In genomic region chr17:45948498-45948880, GRCh38 we compare ENCODE assay signal across 12 cellular contexts. TPM values are rescaled to one million over a fixed set of nuclear protein-coding genes. Genes with fewer than 3 reads are reported as not detected.
DNase-seq lines count a peak whose midpoint lies in the region; ATAC-seq, FAIRE-seq and TF ChIP-seq lines count a peak whose summit lies in the region.
"Had no signal": no experiment of that assay in that cellular context is flagged by ENCODE, and none has a peak within 500 bp of the region (broad histone marks: within the 10 kb centered on the region; RNA-seq: fewer than 3 reads in every experiment).

No MANE protein-coding gene starts in this region.

- H3K4me1 ChIP-seq in MM.1S (ENCODE audit: low read length) (0 out of 2 replicates have a peak, but pooled peaks cover 4% of the 10 kb centered on the region), endothelial cell of umbilical vein (ENCODE audit: control insufficient read depth, extremely low read depth, insufficient read depth, low read length) (peaks cover 4% of the 10 kb centered on the region), trophoblast cell (ENCODE audit: control insufficient read depth in 1 of 2, insufficient read depth in 2 of 2, low read length in 2 of 2) (peaks cover 7 to 15% of the 10 kb centered on the region in 2 experiments)
- H3K4me1 ChIP-seq: testis had no signal

- ATAC-seq in HG03442 (IDR thresholded peaks at IDR 0.05; ENCODE audit: unreplicated experiment) = no peak

- intact Hi-C loops in endothelial cell of umbilical vein (cut with micrococcal nuclease) = no loop called here

- H3K27ac ChIP-seq in MM.1S (ENCODE audit: low read length) (no peak overlapping the region), endothelial cell of umbilical vein (ENCODE audit: insufficient read depth, low read depth, low read length) (no peak overlapping the region), trophoblast cell (ENCODE audit: low read depth, low read length) (peak overlapping the region; percentile 85), brain microvascular endothelial cell (no peak overlapping the region)
- H3K27ac ChIP-seq: testis had no signal

- H2AK5ac ChIP-seq in trophoblast cell (ENCODE audit: low read length) = no peak overlapping the region

- H3K36me3 ChIP-seq in MM.1S (replicated peaks; ENCODE audit: insufficient read depth, low read length) (no peaks in the 10 kb centered on the region), endothelial cell of umbilical vein (ENCODE audit: control insufficient read depth in 2 of 2, extremely low read depth in 1 of 2, insufficient read depth in 2 of 2, low read length in 2 of 2) (no peaks in the 10 kb centered on the region), trophoblast cell (ENCODE audit: control insufficient read depth in 1 of 2, insufficient read depth in 2 of 2, low read length in 2 of 2) (no peaks in the 10 kb centered on the region), brain microvascular endothelial cell (replicated peaks) (no peaks in the 10 kb centered on the region)

- H3K4me2 ChIP-seq in MM.1S (ENCODE audit: low read depth, low read length) = peak overlapping the region; percentile 84
- H3K4me2 ChIP-seq in endothelial cell of umbilical vein (ENCODE audit: insufficient read depth, low read length) = peak overlapping the region; percentile 50
- peak overlapping the region; percentile 39 for H3K4me2 ChIP-seq in trophoblast cell (ENCODE audit: low read length)

- no peak for TF ChIP-seq POLR2A in endothelial cell of umbilical vein (IDR thresholded peaks at IDR 0.05; ENCODE audit: low read depth, low read length)

- peak overlapping the region; percentile 66 for H2AFZ ChIP-seq in MM.1S (ENCODE audit: low read length)
- H2AFZ ChIP-seq in endothelial cell of umbilical vein (ENCODE audit: low read depth, low read length) = peak overlapping the region; percentile 14
- H2AFZ ChIP-seq in trophoblast cell (ENCODE audit: insufficient read depth, low read length, poor library complexity) = peak overlapping the region; percentile 6

- H3K4me3 ChIP-seq in MM.1S (ENCODE audit: low read length) = peak overlapping the region; percentile 41; the same call in 1 of the 2 replicates
- no peak overlapping the region for H3K4me3 ChIP-seq in endothelial cell of umbilical vein (replicated peaks in 1 of 3; ENCODE audit: insufficient read depth in 1 of 3, low read depth in 1 of 3, low read length in 3 of 3)
- H3K4me3 ChIP-seq in trophoblast cell (ENCODE audit: low read depth, low read length) = no peak overlapping the region
- H3K4me3 ChIP-seq in brain microvascular endothelial cell (ENCODE audit: low read depth, low read length) = no peak overlapping the region

- H4K12ac ChIP-seq in trophoblast cell (ENCODE audit: low read depth, low read length) = no peak overlapping the region

- peak; percentile 35 for DNase-seq in ELF-1 (ENCODE audit: low read depth, low spot score)
- DNase-seq in MM.1S = no peak
- DNase-seq in endothelial cell of umbilical vein (ENCODE audit: low read depth, low spot score) = no peak
- peak; percentile 89 to 94 for DNase-seq in trophoblast cell
- no peak for DNase-seq in brain microvascular endothelial cell
- DNase-seq in stimulated activated naive CD4-positive, alpha-beta T cell (lab: John Stamatoyannopoulos, UW) = no peak
- no peak for DNase-seq in putamen (ENCODE audit: low spot score)
- DNase-seq: NCI-H2081 had no signal

- no CpG with 5 or more reads among the region's 2 CpGs for WGBS in trophoblast cell (ENCODE audit: extremely low coverage, insufficient coverage, insufficient read length)

- FAIRE-seq in endothelial cell of umbilical vein (lab: Jason Lieb, UNC) = no peak

- no peaks in the 10 kb centered on the region for H3K9me1 ChIP-seq in endothelial cell of umbilical vein (replicated peaks; ENCODE audit: control insufficient read depth, extremely low read depth, insufficient read depth, low read length)

- peak overlapping the region; percentile 87 for H2BK5ac ChIP-seq in trophoblast cell (ENCODE audit: low read depth, low read length, poor library complexity)

- no TSS peak for BruUV-seq in endothelial cell of umbilical vein (replicated peaks; lab: Mats Ljungman, UMichigan)

- dilution Hi-C loops in endothelial cell of umbilical vein (cut with MboI; ENCODE audit: extremely low pct_ligation_motif_present, low sequenced_read_pairs) = no loop called here

- no peaks in the 10 kb centered on the region for H3K79me2 ChIP-seq in MM.1S (ENCODE audit: low read length)
- no peaks in the 10 kb centered on the region for H3K79me2 ChIP-seq in endothelial cell of umbilical vein (ENCODE audit: control insufficient read depth, insufficient read depth, low read length)
- no peaks in the 10 kb centered on the region for H3K79me2 ChIP-seq in trophoblast cell (ENCODE audit: control insufficient read depth, insufficient read depth, low read length, poor library complexity)

- no peak overlapping the region for H3K4ac ChIP-seq in trophoblast cell (ENCODE audit: low read depth, low read length)

- H3K23ac ChIP-seq in trophoblast cell (ENCODE audit: low read length) = no peak overlapping the region

- H2BK12ac ChIP-seq in trophoblast cell (ENCODE audit: low read length) = no peak overlapping the region

- H3K9me3 ChIP-seq in MM.1S (replicated peaks; ENCODE audit: insufficient read depth, low read length) = no peaks in the 10 kb centered on the region
- no peaks in the 10 kb centered on the region for H3K9me3 ChIP-seq in endothelial cell of umbilical vein (replicated peaks; ENCODE audit: control insufficient read depth, insufficient read depth, low read length)
- H3K9me3 ChIP-seq in trophoblast cell (ENCODE audit: insufficient read depth, low read depth, low read length) = peaks cover 2% of the 10 kb centered on the region
- H3K9me3 ChIP-seq: testis had no signal

- H3K9ac ChIP-seq in MM.1S (ENCODE audit: low read length) = peak overlapping the region; percentile 24; the same call in 1 of the 2 replicates
- no peak overlapping the region for H3K9ac ChIP-seq in endothelial cell of umbilical vein (replicated peaks; ENCODE audit: extremely low read depth, insufficient read depth, low read length)
- H3K9ac ChIP-seq in trophoblast cell (ENCODE audit: low read length) = no peak overlapping the region

- peak overlapping the region; percentile 76 for H4K91ac ChIP-seq in trophoblast cell (ENCODE audit: low read depth, low read length)

- peak overlapping the region; percentile 68 for H2BK120ac ChIP-seq in trophoblast cell (ENCODE audit: insufficient read depth, low read length, poor library complexity)

- peak overlapping the region; percentile 62 for H4K8ac ChIP-seq in trophoblast cell (ENCODE audit: low read depth, low read length)

- TF ChIP-seq CTCF in MM.1S (IDR thresholded peaks at IDR 0.05; ENCODE audit: low read length) = no peak
- TF ChIP-seq CTCF in endothelial cell of umbilical vein (IDR thresholded peaks at IDR 0.05; ENCODE audit: extremely low read depth in 1 of 2, insufficient read depth in 1 of 2, low read depth in 1 of 2, low read length in 2 of 2) = no peak
- no peak for TF ChIP-seq CTCF in brain microvascular endothelial cell (IDR thresholded peaks at IDR 0.05; ENCODE audit: low read depth, low read length, missing control alignments)

- in situ Hi-C loops in brain microvascular endothelial cell (cut with HindIII; ENCODE audit: low pct_ligation_motif_present, low sequenced_read_pairs) = no loop called here

- H3F3A ChIP-seq in MM.1S (ENCODE audit: insufficient read depth, low read length) = no peaks in the 10 kb centered on the region

- H3K14ac ChIP-seq in trophoblast cell (ENCODE audit: low read length) = peak overlapping the region; percentile 26

- H4K20me1 ChIP-seq in MM.1S (ENCODE audit: insufficient read depth, low read length) (no peaks in the 10 kb centered on the region), endothelial cell of umbilical vein (replicated peaks; ENCODE audit: control insufficient read depth, extremely low read depth, insufficient read depth, low read length) (no peaks in the 10 kb centered on the region)

- H3K27me3 ChIP-seq in MM.1S (replicated peaks; ENCODE audit: insufficient read depth, low read length) = peaks cover 3% of the 10 kb centered on the region; the same call in 1 of the 2 replicates
- H3K27me3 ChIP-seq in endothelial cell of umbilical vein (ENCODE audit: control insufficient read depth in 2 of 2, insufficient read depth in 2 of 2, low read length in 2 of 2) = peaks cover 16 to 17% of the 10 kb centered on the region in 2 experiments
- H3K27me3 ChIP-seq in trophoblast cell (ENCODE audit: insufficient read depth, low read length) = no peaks in the 10 kb centered on the region
- peaks cover 15% of the 10 kb centered on the region for H3K27me3 ChIP-seq in brain microvascular endothelial cell (replicated peaks)
- H3K27me3 ChIP-seq: testis had no signal

- H3K9me2 ChIP-seq in MM.1S (replicated peaks; ENCODE audit: insufficient read depth, low read length) = no peaks in the 10 kb centered on the region

- peaks cover 12% of the 10 kb centered on the region for H3K79me1 ChIP-seq in trophoblast cell (ENCODE audit: low read length)

- POLR2A ChIA-PET in endothelial cell of umbilical vein (lab: Charles Lee) = no interaction called here

- H3K18ac ChIP-seq in trophoblast cell (ENCODE audit: low read length) = no peak overlapping the region

- CTCF ChIA-PET in endothelial cell of umbilical vein (lab: Charles Lee) = interaction anchor here (0.9 to 2.6 kb wide), 11 partner anchors 9 to 308 kb away, joined by 3 to 34 read pairs (median 4); partner anchors contain the start of gene MAPT

TF ChIP-seq in endothelial cell of umbilical vein, 7 proteins besides CTCF, POLR2A, EP300 and RAD21 (continues in another document):
- no peak for TF ChIP-seq FOS (IDR thresholded peaks at IDR 0.05; ENCODE audit: borderline replicate concordance, insufficient read depth, low read length)

RNA-seq across cellular contexts. Expression of gene STH, which starts 50.6 kb away (rescaled TPM):
- total RNA-seq in endothelial cell of umbilical vein = not detected in 2 replicates
- not detected in 2 replicates for polyA plus RNA-seq in endothelial cell of umbilical vein
- not detected in 2 replicates for polyA plus RNA-seq in endothelial cell of umbilical vein (2011; cell fraction: cytosol; rRNA removed)
- polyA plus RNA-seq in endothelial cell of umbilical vein (2011; cell fraction: nucleus; rRNA removed) = not detected in 2 replicates
- not detected in 2 replicates for polyA plus RNA-seq in endothelial cell of umbilical vein (2012)
- polyA minus RNA-seq in endothelial cell of umbilical vein = not detected in 2 replicates
- not detected for polyA minus RNA-seq in endothelial cell of umbilical vein (2011; cell fraction: cytosol; rRNA and poly(A)+ RNA removed)
- polyA minus RNA-seq in endothelial cell of umbilical vein (2011; cell fraction: nucleus; rRNA and poly(A)+ RNA removed) = not detected in 2 replicates
- polyA plus RNA-seq in trophoblast cell (2013) = not detected in 2 replicates
- total RNA-seq: HT1080, RPMI7951 had no signal

RNA-seq across cellular contexts. Expression of gene MAPT, which starts 54.1 kb away (rescaled TPM):
- 0.16 and 0.51 TPM in 2 replicates for total RNA-seq in endothelial cell of umbilical vein
- 0.04 and 0.05 TPM in 2 replicates for polyA plus RNA-seq in endothelial cell of umbilical vein
- 0.08 and 0.27 TPM in 2 replicates for polyA plus RNA-seq in endothelial cell of umbilical vein (2011; cell fraction: cytosol; rRNA removed)
- 0.13 and 0.28 TPM in 2 replicates for polyA plus RNA-seq in endothelial cell of umbilical vein (2011; cell fraction: nucleus; rRNA removed)
- polyA plus RNA-seq in endothelial cell of umbilical vein (2012) = 0.36 and 0.95 TPM in 2 replicates
- 0.17 and 0.24 TPM in 2 replicates for polyA minus RNA-seq in endothelial cell of umbilical vein
- 1.3 TPM for polyA minus RNA-seq in endothelial cell of umbilical vein (2011; cell fraction: cytosol; rRNA and poly(A)+ RNA removed)
- 0.19 TPM in 1 of 2 replicates, not detected in the other for polyA minus RNA-seq in endothelial cell of umbilical vein (2011; cell fraction: nucleus; rRNA and poly(A)+ RNA removed)
- polyA plus RNA-seq in trophoblast cell (2013) = 5.3 and 5.4 TPM in 2 replicates

Comparison
In these comparisons a context has a peak if more than half of its experiments do, and no peak if none do; other contexts are left out.
1. DNase-seq: peak in ELF-1 (single experiment) and trophoblast cell (2 of 2); none in MM.1S (single experiment), endothelial cell of umbilical vein (single experiment), brain microvascular endothelial cell (single experiment), stimulated activated naive CD4-positive, alpha-beta T cell (0 of 6) and putamen (single experiment).
2. H2AFZ ChIP-seq: peak in every context shown above with its lines; median percentile 66 in MM.1S; 14 in endothelial cell of umbilical vein; 6 in trophoblast cell.
3. Peak in every context shown above with its lines, with median percentiles within 50 percentile points of each other: H3K4me2 ChIP-seq.